ENCODE assay signal across 11 cellular contexts in genomic region chr5:151664694-151665583, GRCh38. TPM values are rescaled to one million over a fixed set of nuclear protein-coding genes. Genes with fewer than 3 reads are reported as not detected.
DNase-seq lines count a peak whose midpoint lies in the region; ATAC-seq and TF ChIP-seq lines count a peak whose summit lies in the region.
"Had no signal": no experiment of that assay in that cellular context is flagged by ENCODE, and none has a peak within 500 bp of the region (broad histone marks: within the 10 kb centered on the region; RNA-seq: fewer than 3 reads in every experiment).

No MANE protein-coding gene starts in this region.

- POLR2A ChIA-PET in Caco-2 (lab: Charles Lee): no interaction called here
- POLR2A ChIA-PET in activated CD8-positive, alpha-beta T cell treated with anti-CD3 and anti-CD28 coated beads, Interleukin-2, amount 10 ng/mL, durations not matched to agents 7 days and 5 days (lab: Charles Lee): no interaction called here

- peak overlapping the region; percentile 7 for H3K27ac Mint-ChIP-seq in Caco-2 (ENCODE audit: unreplicated experiment)
- no peak overlapping the region for H3K27ac Mint-ChIP-seq in activated CD8-positive, alpha-beta T cell treated with anti-CD3 and anti-CD28 coated beads, Interleukin-2, amount 10 ng/mL, durations not matched to agents 7 days and 5 days
- H3K27ac Mint-ChIP-seq: activated naive CD8-positive, alpha-beta T cell; CD4-positive, CD25-positive, alpha-beta regulatory T cell had no signal

- H3K4me1 Mint-ChIP-seq in Caco-2 (ENCODE audit: low read depth, unreplicated experiment): peaks cover 17% of the 10 kb centered on the region
- H3K4me1 Mint-ChIP-seq in activated CD8-positive, alpha-beta T cell treated with anti-CD3 and anti-CD28 coated beads, Interleukin-2, amount 10 ng/mL, durations not matched to agents 7 days and 5 days (ENCODE audit: low read depth): peaks cover 9% of the 10 kb centered on the region

- TF ChIP-seq POLR2A in adrenal gland (IDR thresholded peaks at IDR 0.05): no peak

- in situ Hi-C loops in ACHN (cut with HindIII; ENCODE audit: low pct_ligation_motif_present, low pct_unique_long_range_greater_than_20kb, low sequenced_read_pairs): no loop called here

- H3K4me3 Mint-ChIP-seq in Caco-2 (ENCODE audit: unreplicated experiment): no peak overlapping the region
- H3K4me3 Mint-ChIP-seq in activated CD8-positive, alpha-beta T cell treated with anti-CD3 and anti-CD28 coated beads, Interleukin-2, amount 10 ng/mL, durations not matched to agents 7 days and 5 days: no peak overlapping the region
- H3K4me3 Mint-ChIP-seq: activated naive CD8-positive, alpha-beta T cell; CD4-positive, CD25-positive, alpha-beta regulatory T cell had no signal

- BruUV-seq in Caco-2 (replicated peaks; lab: Mats Ljungman, UMichigan): no TSS peak

- H3K36me3 ChIP-seq in Caco-2 (ENCODE audit: control insufficient read depth, insufficient read depth, low read length) (no peaks in the 10 kb centered on the region), adrenal gland (replicated peaks in 1 of 2) (peaks cover 0 to 83% of the 10 kb centered on the region in 2 donors), skeletal muscle satellite cell (ENCODE audit: insufficient read depth, low read length) (peaks cover 90% of the 10 kb centered on the region)

- WGBS in adrenal gland, 4 donors: 23 to 43% (median 28%) methylated on average over 5 to 6 of the region's 6 CpGs

- TF ChIP-seq CTCF in Caco-2 (IDR thresholded peaks at IDR 0.05; ENCODE audit: insufficient read depth in 1 of 2, low read depth in 1 of 2, low read length in 1 of 2, severe bottlenecking in 1 of 2, unreplicated experiment in 1 of 2) (no peak), adrenal gland (IDR thresholded peaks at IDR 0.05) (no peak)

- H3K27me3 Mint-ChIP-seq in Caco-2 (ENCODE audit: insufficient read depth, unreplicated experiment): no peaks in the 10 kb centered on the region
- peaks cover 10% of the 10 kb centered on the region for H3K27me3 Mint-ChIP-seq in activated CD8-positive, alpha-beta T cell treated with anti-CD3 and anti-CD28 coated beads, Interleukin-2, amount 10 ng/mL, durations not matched to agents 7 days and 5 days (ENCODE audit: low read depth)
- H3K27me3 Mint-ChIP-seq: activated naive CD8-positive, alpha-beta T cell had no signal

- H3K9me3 ChIP-seq in Caco-2 (no peaks in the 10 kb centered on the region), adrenal gland (replicated peaks in 1 of 3) (no peaks in the 10 kb centered on the region), skeletal muscle satellite cell (replicated peaks; ENCODE audit: low read length) (no peaks in the 10 kb centered on the region)

- intact Hi-C loops in Caco-2 (cut with micrococcal nuclease; ENCODE audit: unreplicated experiment) (no loop called here), adrenal gland (cut with DNase I) (no loop called here), Right ventricle myocardium superior (cut with DNase I) (no loop called here)

- H3K4me3 ChIP-seq in Caco-2 (ENCODE audit: low read depth, low read length) (no peak overlapping the region), adrenal gland (no peak overlapping the region), skeletal muscle satellite cell (ENCODE audit: low read length) (no peak overlapping the region)

- peak overlapping the region; percentile 12 for H3K9ac ChIP-seq in skeletal muscle satellite cell (ENCODE audit: low read depth, low read length)

- peak overlapping the region; percentile 21 for H3K4me2 ChIP-seq in skeletal muscle satellite cell (ENCODE audit: low read length)

- ATAC-seq in Right ventricle myocardium superior (ENCODE audit: poor library complexity) (peak; percentile 31), HG02970 (IDR thresholded peaks at IDR 0.05; ENCODE audit: low FRiP score, unreplicated experiment) (no peak)
- ATAC-seq in activated CD8-positive, alpha-beta T cell treated with anti-CD3 and anti-CD28 coated beads, Interleukin-2, amount 10 ng/mL, durations not matched to agents 7 days and 5 days: no peak

- no peaks in the 10 kb centered on the region for H3K36me3 Mint-ChIP-seq in Caco-2 (ENCODE audit: insufficient read depth, unreplicated experiment)
- H3K36me3 Mint-ChIP-seq in activated CD8-positive, alpha-beta T cell treated with anti-CD3 and anti-CD28 coated beads, Interleukin-2, amount 10 ng/mL, durations not matched to agents 7 days and 5 days (ENCODE audit: low read depth): no peaks in the 10 kb centered on the region
- H3K36me3 Mint-ChIP-seq: activated naive CD8-positive, alpha-beta T cell; CD4-positive, CD25-positive, alpha-beta regulatory T cell had no signal

- H3K27ac ChIP-seq in adrenal gland: peak overlapping the region in 4 of 5 donors; percentile 6 to 81 (median 53)

- H3K27me3 ChIP-seq in Caco-2 (replicated peaks; ENCODE audit: control insufficient read depth, insufficient read depth, low read length) (no peaks in the 10 kb centered on the region), adrenal gland (no peaks in the 10 kb centered on the region), skeletal muscle satellite cell (ENCODE audit: control insufficient read depth, insufficient read depth, low read length) (no peaks in the 10 kb centered on the region)

- H3K9me3 Mint-ChIP-seq in Caco-2 (ENCODE audit: unreplicated experiment): no peaks in the 10 kb centered on the region
- no peaks in the 10 kb centered on the region for H3K9me3 Mint-ChIP-seq in activated CD8-positive, alpha-beta T cell treated with anti-CD3 and anti-CD28 coated beads, Interleukin-2, amount 10 ng/mL, durations not matched to agents 7 days and 5 days (ENCODE audit: insufficient read depth)
- H3K9me3 Mint-ChIP-seq: CD4-positive, CD25-positive, alpha-beta regulatory T cell had no signal

- DNase-seq in Caco-2: no peak
- DNase-seq in adrenal gland: peak in 4 of 7 donors; percentile 46 to 68 (median 51)
- no peak for DNase-seq in Right ventricle myocardium superior
- DNase-seq in activated CD8-positive, alpha-beta T cell treated with anti-CD3 and anti-CD28 coated beads, Interleukin-2, amount 10 ng/mL, durations not matched to agents 7 days and 5 days: no peak
- no peak for DNase-seq in ACHN
- no peak for DNase-seq in NCI-H2196 (lab: John Stamatoyannopoulos, UW; ENCODE audit: unreplicated experiment)
- DNase-seq: CD4-positive, CD25-positive, alpha-beta regulatory T cell; NCI-H1417 had no signal

- CTCF ChIA-PET in Caco-2 (lab: Charles Lee): interaction anchor here (0.7 to 1.5 kb wide), 2 partner anchors 12 to 77 kb away, joined by 4 to 7 read pairs; no protein-coding TSS in a partner anchor
- CTCF ChIA-PET in activated CD8-positive, alpha-beta T cell treated with anti-CD3 and anti-CD28 coated beads, Interleukin-2, amount 10 ng/mL, durations not matched to agents 7 days and 5 days (lab: Charles Lee): interaction anchor here (0.8 to 1.5 kb wide), 2 partner anchors 13 to 106 kb away, joined by 3 to 4 read pairs; no protein-coding TSS in a partner anchor

- H3K4me1 ChIP-seq in Caco-2 (peaks cover 25% of the 10 kb centered on the region), adrenal gland (replicated peaks in 1 of 2) (peaks cover 31 to 74% of the 10 kb centered on the region in 2 donors), skeletal muscle satellite cell (ENCODE audit: control insufficient read depth, insufficient read depth, low read length) (peaks cover 65% of the 10 kb centered on the region)

RNA-seq across cellular contexts. Expression of gene SPARC, which starts 21.8 kb away (rescaled TPM):
- total RNA-seq in Caco-2 (2022) (16.1 and 22.7 TPM in 2 replicates), adrenal gland (1,000 to 10,000 TPM in 4 of 8 donors, 100 to 1,000 TPM in 4; 478 to 3,013 (median 1,213) TPM), Right ventricle myocardium superior (435 TPM)
- 1,000 to 10,000 TPM in 1 of 3 donors, 100 to 1,000 TPM in 2; 145 to 2,674 (median 298) TPM for polyA plus RNA-seq in adrenal gland
- total RNA-seq in skeletal muscle satellite cell (2012; rRNA removed): 652 and 1,273 TPM in 2 replicates
- total RNA-seq in activated CD8-positive, alpha-beta T cell treated with anti-CD3 and anti-CD28 coated beads, Interleukin-2, amount 10 ng/mL, durations not matched to agents 7 days and 5 days: not detected
- polyA plus RNA-seq: CD4-positive, CD25-positive, alpha-beta regulatory T cell had no signal

Comparison
In these comparisons a context has a peak if more than half of its experiments do, and no peak if none do; other contexts are left out.
1. DNase-seq: peak in adrenal gland (4 of 7); none in Caco-2 (0 of 2), Right ventricle myocardium superior (single experiment), activated CD8-positive, alpha-beta T cell treated with anti-CD3 and anti-CD28 coated beads, Interleukin-2, amount 10 ng/mL, durations not matched to agents 7 days and 5 days (single experiment), ACHN (single experiment) and NCI-H2196 (single experiment).
2. RNA of gene SPARC, which starts 21.8 kb away (total RNA-seq): 478 to 3,013 TPM in adrenal gland, 435 TPM in Right ventricle myocardium superior (single experiment) and 16.1 to 22.7 TPM in Caco-2; not detected in activated CD8-positive, alpha-beta T cell treated with anti-CD3 and anti-CD28 coated beads, Interleukin-2, amount 10 ng/mL, durations not matched to agents 7 days and 5 days; every median in the first group is over 10 times any median in the second.